ENCODE assay signal across 8 cellular contexts in genomic region chr1:58841455-58841854, GRCh38. TPM values are rescaled to one million over a fixed set of nuclear protein-coding genes. Genes with fewer than 3 reads are reported as not detected.
DNase-seq lines count a peak whose midpoint lies in the region; ATAC-seq and TF ChIP-seq lines count a peak whose summit lies in the region.

No MANE protein-coding gene starts in this region.

- H3K4me1 ChIP-seq in left ventricle myocardium inferior (peaks cover 6% of the 10 kb centered on the region), fibroblast of lung (ENCODE audit: control insufficient read depth, extremely low read depth, insufficient read depth, low read length) (peaks cover 3% of the 10 kb centered on the region), suprapubic skin (no peaks in the 10 kb centered on the region), tibial artery (no peaks in the 10 kb centered on the region)

- H3K4me3 ChIP-seq in left ventricle myocardium inferior, result no peak overlapping the region
- no peak overlapping the region for H3K4me3 ChIP-seq in fibroblast of lung (replicated peaks in 1 of 4; ENCODE audit: control extremely low read depth in 1 of 4, insufficient read depth in 1 of 4, low read depth in 3 of 4, low read length in 4 of 4)
- no peak overlapping the region for H3K4me3 ChIP-seq in suprapubic skin
- H3K4me3 ChIP-seq in tibial artery, result no peak overlapping the region

- no peak overlapping the region for H2AFZ ChIP-seq in fibroblast of lung (ENCODE audit: low read length)

- ATAC-seq in Right ventricle myocardium inferior, result no peak
- no peak for ATAC-seq in GM19463 (IDR thresholded peaks at IDR 0.05; ENCODE audit: unreplicated experiment)

- H3K9ac ChIP-seq in fibroblast of lung (ENCODE audit: insufficient read depth, low read length), result no peak overlapping the region

- H4K20me1 ChIP-seq in fibroblast of lung (ENCODE audit: control insufficient read depth, extremely low read depth, insufficient read depth, low read length), result no peaks in the 10 kb centered on the region

- TF ChIP-seq POLR2A in suprapubic skin (IDR thresholded peaks at IDR 0.05), result no peak

- DNase-seq in left ventricle myocardium inferior (no peak), Right ventricle myocardium inferior (ENCODE audit: missing footprints) (no peak), RKO (ENCODE audit: low spot score) (peak; percentile 23), fibroblast of lung (ENCODE audit: low read depth in 2 of 2) (no peak), suprapubic skin (ENCODE audit: low spot score in 2 of 2) (no peak), NCI-H1048 (lab: John Stamatoyannopoulos, UW) (no peak), tibial artery (no peak)

- H3K27ac ChIP-seq in left ventricle myocardium inferior (replicated peaks), result no peak overlapping the region
- no peak overlapping the region for H3K27ac ChIP-seq in fibroblast of lung (ENCODE audit: insufficient read depth, low read length)
- H3K27ac ChIP-seq in suprapubic skin, result no peak overlapping the region
- no peak overlapping the region for H3K27ac ChIP-seq in tibial artery

- peak; percentile 44 for TF ChIP-seq CTCF in left ventricle myocardium inferior (IDR thresholded peaks at IDR 0.05; ENCODE audit: borderline replicate concordance)
- peak; percentile 9 to 22 for TF ChIP-seq CTCF in fibroblast of lung (conservative IDR thresholded peaks at IDR 0.05 in 1 of 2, IDR thresholded peaks at IDR 0.05 in 1 of 2; ENCODE audit: low read depth in 1 of 2, low read length in 2 of 2)
- peak in 1 of 2 donors; percentile 18 for TF ChIP-seq CTCF in suprapubic skin (IDR thresholded peaks at IDR 0.05)
- peak in 1 of 2 experiments; percentile 5 for TF ChIP-seq CTCF in tibial artery (IDR thresholded peaks at IDR 0.05)

- H3K4me2 ChIP-seq in fibroblast of lung (ENCODE audit: extremely low read depth, insufficient read depth, low read length), result no peak overlapping the region

- no peaks in the 10 kb centered on the region for H3K79me2 ChIP-seq in fibroblast of lung (ENCODE audit: control insufficient read depth, insufficient read depth, low read length)

- H3K9me3 ChIP-seq in left ventricle myocardium inferior (replicated peaks) (no peaks in the 10 kb centered on the region), fibroblast of lung (ENCODE audit: control insufficient read depth, insufficient read depth, low read depth, low read length) (no peaks in the 10 kb centered on the region), suprapubic skin (no peaks in the 10 kb centered on the region), tibial artery (no peaks in the 10 kb centered on the region)

- intact Hi-C loops in left ventricle myocardium inferior (cut with micrococcal nuclease) (no loop called here), Right ventricle myocardium inferior (cut with DNase I) (no loop called here), tibial artery (cut with DNase I; ENCODE audit: low total_unique reads) (no loop called here)

- no peak for TF ChIP-seq EP300 in suprapubic skin (IDR thresholded peaks at IDR 0.05)

- 84% methylated on average over 3 of the region's 3 CpGs for WGBS in suprapubic skin

- H3K27me3 ChIP-seq in left ventricle myocardium inferior (ENCODE audit: low read depth) (no peaks in the 10 kb centered on the region), fibroblast of lung (ENCODE audit: control insufficient read depth, insufficient read depth, low read length) (no peaks in the 10 kb centered on the region), suprapubic skin (no peaks in the 10 kb centered on the region), tibial artery (no peaks in the 10 kb centered on the region)

- H3K36me3 ChIP-seq in left ventricle myocardium inferior (no peaks in the 10 kb centered on the region), fibroblast of lung (ENCODE audit: control insufficient read depth, insufficient read depth, low read length) (no peaks in the 10 kb centered on the region), suprapubic skin (no peaks in the 10 kb centered on the region), tibial artery (no peaks in the 10 kb centered on the region)

RNA-seq across cellular contexts. Expression of gene JUN, which starts 57.6 kb away (rescaled TPM):
- total RNA-seq in left ventricle myocardium inferior, result 101 TPM
- total RNA-seq in Right ventricle myocardium inferior, result 64.2 TPM
- 112 and 145 TPM in 2 replicates for total RNA-seq in fibroblast of lung
- 22.6 and 73.7 TPM in 2 replicates for polyA plus RNA-seq in fibroblast of lung
- polyA plus RNA-seq in fibroblast of lung (2012), result 39.2 and 112 TPM in 2 replicates
- polyA minus RNA-seq in fibroblast of lung (ENCODE audit: low replicate concordance), result 34.1 and 57.9 TPM in 2 replicates
- total RNA-seq in suprapubic skin, result 100 to 1,000 TPM; 137 to 458 (median 151) TPM
